Comparison of ENCODE assay signal across 1 cellular context in the genomic region with DNA sequence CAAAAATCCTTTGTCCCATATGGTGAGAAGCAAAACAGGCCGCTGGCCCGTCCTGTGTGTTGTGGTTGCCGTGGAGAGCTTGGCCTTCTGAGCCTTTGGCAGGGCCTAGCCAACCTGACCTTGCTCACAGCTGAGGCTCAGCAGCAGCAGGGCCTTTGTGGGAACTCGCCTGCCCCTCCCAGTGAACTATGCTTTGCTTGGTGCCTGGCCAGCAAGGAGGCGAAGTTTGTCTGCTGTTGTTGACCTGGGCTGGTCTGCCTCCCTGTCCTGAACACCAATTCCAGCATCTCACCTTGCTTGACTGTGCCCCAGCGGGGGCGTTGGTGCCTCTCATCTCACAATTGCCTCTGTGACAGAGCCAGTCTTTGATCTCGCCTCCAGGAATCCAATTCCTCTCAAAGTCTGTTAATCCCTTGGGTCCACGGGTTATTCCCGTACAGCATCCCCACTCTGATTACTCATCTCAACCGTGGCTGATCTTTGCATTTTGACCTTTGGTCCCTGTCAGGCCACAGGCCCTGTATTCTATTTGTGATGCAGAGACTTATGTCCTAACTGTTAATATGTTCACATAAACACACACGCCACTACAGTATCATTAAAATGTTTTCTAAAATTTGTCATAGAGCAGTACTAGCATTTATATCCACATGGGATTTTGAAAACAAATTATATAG.
TF ChIP-seq lines count a peak whose summit lies in the region.

No MANE protein-coding gene starts in this region.

TF ChIP-seq in HepG2, 621 proteins besides CTCF, POLR2A, EP300 and RAD21 (continued from another document and continues in another):
- TF ChIP-seq, protein P1, sequence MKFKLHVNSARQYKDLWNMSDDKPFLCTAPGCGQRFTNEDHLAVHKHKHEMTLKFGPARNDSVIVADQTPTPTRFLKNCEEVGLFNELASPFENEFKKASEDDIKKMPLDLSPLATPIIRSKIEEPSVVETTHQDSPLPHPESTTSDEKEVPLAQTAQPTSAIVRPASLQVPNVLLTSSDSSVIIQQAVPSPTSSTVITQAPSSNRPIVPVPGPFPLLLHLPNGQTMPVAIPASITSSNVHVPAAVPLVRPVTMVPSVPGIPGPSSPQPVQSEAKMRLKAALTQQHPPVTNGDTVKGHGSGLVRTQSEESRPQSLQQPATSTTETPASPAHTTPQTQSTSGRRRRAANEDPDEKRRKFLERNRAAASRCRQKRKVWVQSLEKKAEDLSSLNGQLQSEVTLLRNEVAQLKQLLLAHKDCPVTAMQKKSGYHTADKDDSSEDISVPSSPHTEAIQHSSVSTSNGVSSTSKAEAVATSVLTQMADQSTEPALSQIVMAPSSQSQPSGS (CRISPR knock-in tag; IDR thresholded peaks at IDR 0.05): peak; percentile 94
- TF ChIP-seq NBN (conservative IDR thresholded peaks at IDR 0.05) (no peak), SPEN (CRISPR knock-in tag; IDR thresholded peaks at IDR 0.05; ENCODE audit: low read depth) (peak; percentile 95), KLF11 (CRISPR knock-in tag; IDR thresholded peaks at IDR 0.05) (peak; percentile 61; the same call in 1 of the 2 replicates), ZNF792 (CRISPR knock-in tag; IDR thresholded peaks at IDR 0.05) (peak; percentile 79; the same call in 1 of the 2 replicates), NFIB (CRISPR knock-in tag; IDR thresholded peaks at IDR 0.05; ENCODE audit: borderline replicate concordance) (no peak), ZNF737 (CRISPR knock-in tag; IDR thresholded peaks at IDR 0.05; ENCODE audit: borderline replicate concordance) (no peak), SRSF1 (optimal IDR thresholded peaks at IDR 0.05; ENCODE audit: low read depth, low read length) (no peak), ZIK1 (CRISPR knock-in tag; IDR thresholded peaks at IDR 0.05; ENCODE audit: borderline replicate concordance, low read depth) (0 out of 2 replicates have a peak, but pooled peaks have one; percentile 28), REL (CRISPR knock-in tag; conservative IDR thresholded peaks at IDR 0.05) (no peak), RFXANK (CRISPR knock-in tag; IDR thresholded peaks at IDR 0.05) (peak; percentile 89; the same call in 1 of the 2 replicates), NFE2 (CRISPR knock-in tag; IDR thresholded peaks at IDR 0.05) (no peak), ZBTB21 (CRISPR knock-in tag; IDR thresholded peaks at IDR 0.05) (peak; percentile 50; the same call in 1 of the 2 replicates), RAD51 (IDR thresholded peaks at IDR 0.05; ENCODE audit: borderline replicate concordance) (no peak), ZNF496 (CRISPR knock-in tag; IDR thresholded peaks at IDR 0.05; ENCODE audit: insufficient replicate concordance) (no peak), ZBTB7B (CRISPR knock-in tag; IDR thresholded peaks at IDR 0.05) (peak; percentile 82), ZBTB20 (CRISPR knock-in tag; IDR thresholded peaks at IDR 0.05; ENCODE audit: borderline replicate concordance, low read depth) (peak; percentile 78), MIXL1 (CRISPR knock-in tag; IDR thresholded peaks at IDR 0.05) (peak; percentile 95), ZNF781 (CRISPR knock-in tag; IDR thresholded peaks at IDR 0.05; ENCODE audit: borderline replicate concordance, not compliant biosample characterization) (peak; percentile 82), SRSF9 (IDR thresholded peaks at IDR 0.05; ENCODE audit: borderline replicate concordance, insufficient read depth, low read depth, low read length, poor library complexity, severe bottlenecking) (no peak), SP140L (CRISPR knock-in tag; IDR thresholded peaks at IDR 0.05; ENCODE audit: borderline replicate concordance) (peak; percentile 78; the same call in 1 of the 2 replicates), ZNF780A (CRISPR knock-in tag; IDR thresholded peaks at IDR 0.05) (peak; percentile 63; the same call in 1 of the 2 replicates), CENPX (CRISPR knock-in tag; IDR thresholded peaks at IDR 0.05) (no peak), MTA1 (CRISPR knock-in tag; IDR thresholded peaks at IDR 0.05; ENCODE audit: borderline replicate concordance) (peak; percentile 98; the same call in 1 of the 2 replicates), ZNF343 (CRISPR knock-in tag; IDR thresholded peaks at IDR 0.05) (no peak), ZFYVE20 (CRISPR knock-in tag; IDR thresholded peaks at IDR 0.05; ENCODE audit: borderline replicate concordance, low read depth) (no peak), ZFP36 (IDR thresholded peaks at IDR 0.05; ENCODE audit: borderline replicate concordance, low read depth, low read length, partially characterized antibody) (peak; percentile 32), ZNF747 (CRISPR knock-in tag; IDR thresholded peaks at IDR 0.05; ENCODE audit: borderline replicate concordance) (peak; percentile 58; the same call in 1 of the 2 replicates), ZNF572 (CRISPR knock-in tag; IDR thresholded peaks at IDR 0.05) (no peak), ZNF563 (CRISPR knock-in tag; IDR thresholded peaks at IDR 0.05) (peak; percentile 63; the same call in 1 of the 2 replicates), ZMYM4 (CRISPR knock-in tag; IDR thresholded peaks at IDR 0.05) (peak; percentile 98), ZFAT (CRISPR knock-in tag; conservative IDR thresholded peaks at IDR 0.05) (no peak), ZNF883 (CRISPR knock-in tag; IDR thresholded peaks at IDR 0.05; ENCODE audit: not compliant biosample characterization) (no peak), ZNF547 (CRISPR knock-in tag; IDR thresholded peaks at IDR 0.05) (peak; percentile 49; the same call in 1 of the 2 replicates)
- TF ChIP-seq, protein P2, sequence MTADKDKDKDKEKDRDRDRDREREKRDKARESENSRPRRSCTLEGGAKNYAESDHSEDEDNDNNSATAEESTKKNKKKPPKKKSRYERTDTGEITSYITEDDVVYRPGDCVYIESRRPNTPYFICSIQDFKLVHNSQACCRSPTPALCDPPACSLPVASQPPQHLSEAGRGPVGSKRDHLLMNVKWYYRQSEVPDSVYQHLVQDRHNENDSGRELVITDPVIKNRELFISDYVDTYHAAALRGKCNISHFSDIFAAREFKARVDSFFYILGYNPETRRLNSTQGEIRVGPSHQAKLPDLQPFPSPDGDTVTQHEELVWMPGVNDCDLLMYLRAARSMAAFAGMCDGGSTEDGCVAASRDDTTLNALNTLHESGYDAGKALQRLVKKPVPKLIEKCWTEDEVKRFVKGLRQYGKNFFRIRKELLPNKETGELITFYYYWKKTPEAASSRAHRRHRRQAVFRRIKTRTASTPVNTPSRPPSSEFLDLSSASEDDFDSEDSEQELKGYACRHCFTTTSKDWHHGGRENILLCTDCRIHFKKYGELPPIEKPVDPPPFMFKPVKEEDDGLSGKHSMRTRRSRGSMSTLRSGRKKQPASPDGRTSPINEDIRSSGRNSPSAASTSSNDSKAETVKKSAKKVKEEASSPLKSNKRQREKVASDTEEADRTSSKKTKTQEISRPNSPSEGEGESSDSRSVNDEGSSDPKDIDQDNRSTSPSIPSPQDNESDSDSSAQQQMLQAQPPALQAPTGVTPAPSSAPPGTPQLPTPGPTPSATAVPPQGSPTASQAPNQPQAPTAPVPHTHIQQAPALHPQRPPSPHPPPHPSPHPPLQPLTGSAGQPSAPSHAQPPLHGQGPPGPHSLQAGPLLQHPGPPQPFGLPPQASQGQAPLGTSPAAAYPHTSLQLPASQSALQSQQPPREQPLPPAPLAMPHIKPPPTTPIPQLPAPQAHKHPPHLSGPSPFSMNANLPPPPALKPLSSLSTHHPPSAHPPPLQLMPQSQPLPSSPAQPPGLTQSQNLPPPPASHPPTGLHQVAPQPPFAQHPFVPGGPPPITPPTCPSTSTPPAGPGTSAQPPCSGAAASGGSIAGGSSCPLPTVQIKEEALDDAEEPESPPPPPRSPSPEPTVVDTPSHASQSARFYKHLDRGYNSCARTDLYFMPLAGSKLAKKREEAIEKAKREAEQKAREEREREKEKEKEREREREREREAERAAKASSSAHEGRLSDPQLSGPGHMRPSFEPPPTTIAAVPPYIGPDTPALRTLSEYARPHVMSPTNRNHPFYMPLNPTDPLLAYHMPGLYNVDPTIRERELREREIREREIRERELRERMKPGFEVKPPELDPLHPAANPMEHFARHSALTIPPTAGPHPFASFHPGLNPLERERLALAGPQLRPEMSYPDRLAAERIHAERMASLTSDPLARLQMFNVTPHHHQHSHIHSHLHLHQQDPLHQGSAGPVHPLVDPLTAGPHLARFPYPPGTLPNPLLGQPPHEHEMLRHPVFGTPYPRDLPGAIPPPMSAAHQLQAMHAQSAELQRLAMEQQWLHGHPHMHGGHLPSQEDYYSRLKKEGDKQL (CRISPR knock-in tag; IDR thresholded peaks at IDR 0.05; ENCODE audit: low read depth): peak; percentile 93
- TF ChIP-seq, protein P3, sequence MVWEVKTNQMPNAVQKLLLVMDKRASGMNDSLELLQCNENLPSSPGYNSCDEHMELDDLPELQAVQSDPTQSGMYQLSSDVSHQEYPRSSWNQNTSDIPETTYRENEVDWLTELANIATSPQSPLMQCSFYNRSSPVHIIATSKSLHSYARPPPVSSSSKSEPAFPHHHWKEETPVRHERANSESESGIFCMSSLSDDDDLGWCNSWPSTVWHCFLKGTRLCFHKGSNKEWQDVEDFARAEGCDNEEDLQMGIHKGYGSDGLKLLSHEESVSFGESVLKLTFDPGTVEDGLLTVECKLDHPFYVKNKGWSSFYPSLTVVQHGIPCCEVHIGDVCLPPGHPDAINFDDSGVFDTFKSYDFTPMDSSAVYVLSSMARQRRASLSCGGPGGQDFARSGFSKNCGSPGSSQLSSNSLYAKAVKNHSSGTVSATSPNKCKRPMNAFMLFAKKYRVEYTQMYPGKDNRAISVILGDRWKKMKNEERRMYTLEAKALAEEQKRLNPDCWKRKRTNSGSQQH (CRISPR knock-in tag; IDR thresholded peaks at IDR 0.05; ENCODE audit: low read depth): peak; percentile 67; the same call in 1 of the 2 replicates
- TF ChIP-seq, protein P4, sequence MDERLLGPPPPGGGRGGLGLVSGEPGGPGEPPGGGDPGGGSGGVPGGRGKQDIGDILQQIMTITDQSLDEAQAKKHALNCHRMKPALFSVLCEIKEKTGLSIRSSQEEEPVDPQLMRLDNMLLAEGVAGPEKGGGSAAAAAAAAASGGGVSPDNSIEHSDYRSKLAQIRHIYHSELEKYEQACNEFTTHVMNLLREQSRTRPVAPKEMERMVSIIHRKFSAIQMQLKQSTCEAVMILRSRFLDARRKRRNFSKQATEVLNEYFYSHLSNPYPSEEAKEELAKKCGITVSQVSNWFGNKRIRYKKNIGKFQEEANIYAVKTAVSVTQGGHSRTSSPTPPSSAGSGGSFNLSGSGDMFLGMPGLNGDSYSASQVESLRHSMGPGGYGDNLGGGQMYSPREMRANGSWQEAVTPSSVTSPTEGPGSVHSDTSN (CRISPR knock-in tag; IDR thresholded peaks at IDR 0.05): peak; percentile 48
- TF ChIP-seq, protein P5, sequence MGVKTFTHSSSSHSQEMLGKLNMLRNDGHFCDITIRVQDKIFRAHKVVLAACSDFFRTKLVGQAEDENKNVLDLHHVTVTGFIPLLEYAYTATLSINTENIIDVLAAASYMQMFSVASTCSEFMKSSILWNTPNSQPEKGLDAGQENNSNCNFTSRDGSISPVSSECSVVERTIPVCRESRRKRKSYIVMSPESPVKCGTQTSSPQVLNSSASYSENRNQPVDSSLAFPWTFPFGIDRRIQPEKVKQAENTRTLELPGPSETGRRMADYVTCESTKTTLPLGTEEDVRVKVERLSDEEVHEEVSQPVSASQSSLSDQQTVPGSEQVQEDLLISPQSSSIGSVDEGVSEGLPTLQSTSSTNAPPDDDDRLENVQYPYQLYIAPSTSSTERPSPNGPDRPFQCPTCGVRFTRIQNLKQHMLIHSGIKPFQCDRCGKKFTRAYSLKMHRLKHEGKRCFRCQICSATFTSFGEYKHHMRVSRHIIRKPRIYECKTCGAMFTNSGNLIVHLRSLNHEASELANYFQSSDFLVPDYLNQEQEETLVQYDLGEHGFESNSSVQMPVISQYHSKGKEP (CRISPR knock-in tag; IDR thresholded peaks at IDR 0.05): no peak; the same call in 1 of the 2 replicates
- TF ChIP-seq, protein P6, sequence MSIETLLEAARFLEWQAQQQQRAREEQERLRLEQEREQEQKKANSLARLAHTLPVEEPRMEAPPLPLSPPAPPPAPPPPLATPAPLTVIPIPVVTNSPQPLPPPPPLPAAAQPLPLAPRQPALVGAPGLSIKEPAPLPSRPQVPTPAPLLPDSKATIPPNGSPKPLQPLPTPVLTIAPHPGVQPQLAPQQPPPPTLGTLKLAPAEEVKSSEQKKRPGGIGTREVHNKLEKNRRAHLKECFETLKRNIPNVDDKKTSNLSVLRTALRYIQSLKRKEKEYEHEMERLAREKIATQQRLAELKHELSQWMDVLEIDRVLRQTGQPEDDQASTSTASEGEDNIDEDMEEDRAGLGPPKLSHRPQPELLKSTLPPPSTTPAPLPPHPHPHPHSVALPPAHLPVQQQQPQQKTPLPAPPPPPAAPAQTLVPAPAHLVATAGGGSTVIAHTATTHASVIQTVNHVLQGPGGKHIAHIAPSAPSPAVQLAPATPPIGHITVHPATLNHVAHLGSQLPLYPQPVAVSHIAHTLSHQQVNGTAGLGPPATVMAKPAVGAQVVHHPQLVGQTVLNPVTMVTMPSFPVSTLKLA (IDR thresholded peaks at IDR 0.05): no peak
- TF ChIP-seq, protein P7, sequence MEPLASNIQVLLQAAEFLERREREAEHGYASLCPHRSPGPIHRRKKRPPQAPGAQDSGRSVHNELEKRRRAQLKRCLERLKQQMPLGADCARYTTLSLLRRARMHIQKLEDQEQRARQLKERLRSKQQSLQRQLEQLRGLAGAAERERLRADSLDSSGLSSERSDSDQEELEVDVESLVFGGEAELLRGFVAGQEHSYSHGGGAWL (CRISPR knock-in tag; IDR thresholded peaks at IDR 0.05): peak; percentile 66; the same call in 1 of the 2 replicates
- TF ChIP-seq, protein P8, sequence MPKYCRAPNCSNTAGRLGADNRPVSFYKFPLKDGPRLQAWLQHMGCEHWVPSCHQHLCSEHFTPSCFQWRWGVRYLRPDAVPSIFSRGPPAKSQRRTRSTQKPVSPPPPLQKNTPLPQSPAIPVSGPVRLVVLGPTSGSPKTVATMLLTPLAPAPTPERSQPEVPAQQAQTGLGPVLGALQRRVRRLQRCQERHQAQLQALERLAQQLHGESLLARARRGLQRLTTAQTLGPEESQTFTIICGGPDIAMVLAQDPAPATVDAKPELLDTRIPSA (CRISPR knock-in tag; IDR thresholded peaks at IDR 0.05; ENCODE audit: borderline replicate concordance): no peak
- TF ChIP-seq, protein P9, sequence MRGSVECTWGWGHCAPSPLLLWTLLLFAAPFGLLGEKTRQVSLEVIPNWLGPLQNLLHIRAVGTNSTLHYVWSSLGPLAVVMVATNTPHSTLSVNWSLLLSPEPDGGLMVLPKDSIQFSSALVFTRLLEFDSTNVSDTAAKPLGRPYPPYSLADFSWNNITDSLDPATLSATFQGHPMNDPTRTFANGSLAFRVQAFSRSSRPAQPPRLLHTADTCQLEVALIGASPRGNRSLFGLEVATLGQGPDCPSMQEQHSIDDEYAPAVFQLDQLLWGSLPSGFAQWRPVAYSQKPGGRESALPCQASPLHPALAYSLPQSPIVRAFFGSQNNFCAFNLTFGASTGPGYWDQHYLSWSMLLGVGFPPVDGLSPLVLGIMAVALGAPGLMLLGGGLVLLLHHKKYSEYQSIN (CRISPR knock-in tag; IDR thresholded peaks at IDR 0.05; ENCODE audit: borderline replicate concordance): no peak
- TF ChIP-seq, protein P10, sequence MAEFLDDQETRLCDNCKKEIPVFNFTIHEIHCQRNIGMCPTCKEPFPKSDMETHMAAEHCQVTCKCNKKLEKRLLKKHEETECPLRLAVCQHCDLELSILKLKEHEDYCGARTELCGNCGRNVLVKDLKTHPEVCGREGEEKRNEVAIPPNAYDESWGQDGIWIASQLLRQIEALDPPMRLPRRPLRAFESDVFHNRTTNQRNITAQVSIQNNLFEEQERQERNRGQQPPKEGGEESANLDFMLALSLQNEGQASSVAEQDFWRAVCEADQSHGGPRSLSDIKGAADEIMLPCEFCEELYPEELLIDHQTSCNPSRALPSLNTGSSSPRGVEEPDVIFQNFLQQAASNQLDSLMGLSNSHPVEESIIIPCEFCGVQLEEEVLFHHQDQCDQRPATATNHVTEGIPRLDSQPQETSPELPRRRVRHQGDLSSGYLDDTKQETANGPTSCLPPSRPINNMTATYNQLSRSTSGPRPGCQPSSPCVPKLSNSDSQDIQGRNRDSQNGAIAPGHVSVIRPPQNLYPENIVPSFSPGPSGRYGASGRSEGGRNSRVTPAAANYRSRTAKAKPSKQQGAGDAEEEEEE (CRISPR knock-in tag; IDR thresholded peaks at IDR 0.05; ENCODE audit: borderline replicate concordance): no peak
